Comparison of ENCODE assay signal across 1 cellular context in the genomic region with DNA sequence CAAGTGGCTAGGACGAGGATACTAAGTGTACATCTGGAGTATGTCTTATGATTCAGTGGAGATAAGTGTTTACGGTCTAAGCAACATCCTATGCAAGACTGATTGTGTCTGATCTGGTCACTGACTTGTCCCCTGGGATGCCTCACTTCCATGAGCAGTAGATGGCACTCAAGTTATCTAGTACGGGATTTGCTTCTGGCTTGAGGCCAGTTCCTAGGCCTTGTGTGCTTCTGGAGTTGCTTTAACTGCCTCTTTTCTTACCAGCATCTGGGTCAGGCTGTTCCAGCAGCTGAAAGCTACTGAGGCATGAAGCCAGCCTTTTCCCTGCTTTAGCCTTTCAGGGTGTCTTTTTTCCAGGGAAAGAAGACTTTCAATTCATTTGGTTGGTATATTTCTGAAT.
TF ChIP-seq lines count a peak whose summit lies in the region.

No MANE protein-coding gene starts in this region.

TF ChIP-seq in IMR-90, 13 proteins besides CTCF, POLR2A, EP300 and RAD21:
- TF ChIP-seq CHD1 (IDR thresholded peaks at IDR 0.05; ENCODE audit: low read depth, low read length) = no peak
- TF ChIP-seq CEBPB (IDR thresholded peaks at IDR 0.05; ENCODE audit: low read depth, low read length) = no peak
- no peak for TF ChIP-seq MXI1 (IDR thresholded peaks at IDR 0.05; ENCODE audit: borderline replicate concordance, low read depth, low read length)
